Comparison of ENCODE assay signal across 1 cellular context in genomic region chr5:102545175-102545574, GRCh38.
TF ChIP-seq lines count a peak whose summit lies in the region.

No MANE protein-coding gene starts in this region.

TF ChIP-seq in WTC11, 78 proteins besides CTCF, POLR2A, EP300 and RAD21 (continued from another document):
- TF ChIP-seq ATF2 (CRISPR knock-in tag; IDR thresholded peaks at IDR 0.05; ENCODE audit: borderline replicate concordance, low read depth) (no peak), TEAD1 (CRISPR knock-in tag; IDR thresholded peaks at IDR 0.05) (no peak), NR1H2 (CRISPR knock-in tag; IDR thresholded peaks at IDR 0.05) (no peak), ETV6 (CRISPR knock-in tag; IDR thresholded peaks at IDR 0.05) (no peak), ESRRA (CRISPR knock-in tag; IDR thresholded peaks at IDR 0.05; ENCODE audit: borderline replicate concordance) (no peak), ZSCAN18 (CRISPR knock-in tag; IDR thresholded peaks at IDR 0.05) (no peak), AR (CRISPR knock-in tag; IDR thresholded peaks at IDR 0.05) (no peak), ATF6 (CRISPR knock-in tag; IDR thresholded peaks at IDR 0.05) (no peak), PRDM15 (CRISPR knock-in tag; IDR thresholded peaks at IDR 0.05) (no peak)
